Comparison of ENCODE assay signal across 1 cellular context in the genomic region with DNA sequence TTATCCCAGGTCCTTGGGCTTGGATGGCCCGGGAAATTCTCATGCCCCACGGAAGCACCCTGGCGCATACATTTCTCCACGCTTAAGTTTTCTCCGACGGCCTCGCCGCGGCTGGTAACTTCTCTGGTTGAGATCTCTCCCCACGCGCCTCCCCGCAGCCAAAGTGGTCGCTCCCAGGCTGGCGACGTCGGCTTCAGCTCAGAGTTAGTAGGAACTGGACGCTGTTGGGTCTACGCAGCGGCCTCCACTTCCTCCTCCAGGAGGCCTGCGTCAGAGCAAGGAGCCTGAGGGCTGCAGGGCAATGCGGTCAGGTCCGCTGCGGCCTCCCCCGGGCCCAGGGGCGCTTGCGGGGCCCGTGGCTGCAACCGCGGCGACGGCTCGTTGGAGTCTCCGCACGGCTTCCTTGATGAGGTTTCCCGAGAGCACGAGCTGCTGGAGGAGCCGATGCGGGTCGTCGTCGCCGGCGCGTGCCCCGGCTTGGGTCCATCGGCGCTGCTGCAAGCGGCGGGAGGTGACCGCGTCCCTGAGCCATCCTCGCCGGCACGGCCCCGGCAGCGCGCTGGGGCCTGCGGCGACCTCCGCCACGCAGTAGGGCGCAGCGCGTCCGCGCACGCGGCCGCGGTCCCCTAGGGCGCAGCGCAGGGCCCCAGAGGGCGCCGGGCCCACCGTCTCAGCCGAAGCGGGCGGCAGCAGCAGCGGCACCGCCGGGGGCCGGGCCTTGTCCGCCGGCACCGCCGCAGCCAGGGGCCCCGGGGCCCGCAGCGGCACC.
TF ChIP-seq lines count a peak whose summit lies in the region.

No MANE protein-coding gene starts in this region.

TF ChIP-seq in GM12878, 131 proteins besides CTCF, POLR2A, EP300 and RAD21 (continues in another document):
- TF ChIP-seq, protein P1, sequence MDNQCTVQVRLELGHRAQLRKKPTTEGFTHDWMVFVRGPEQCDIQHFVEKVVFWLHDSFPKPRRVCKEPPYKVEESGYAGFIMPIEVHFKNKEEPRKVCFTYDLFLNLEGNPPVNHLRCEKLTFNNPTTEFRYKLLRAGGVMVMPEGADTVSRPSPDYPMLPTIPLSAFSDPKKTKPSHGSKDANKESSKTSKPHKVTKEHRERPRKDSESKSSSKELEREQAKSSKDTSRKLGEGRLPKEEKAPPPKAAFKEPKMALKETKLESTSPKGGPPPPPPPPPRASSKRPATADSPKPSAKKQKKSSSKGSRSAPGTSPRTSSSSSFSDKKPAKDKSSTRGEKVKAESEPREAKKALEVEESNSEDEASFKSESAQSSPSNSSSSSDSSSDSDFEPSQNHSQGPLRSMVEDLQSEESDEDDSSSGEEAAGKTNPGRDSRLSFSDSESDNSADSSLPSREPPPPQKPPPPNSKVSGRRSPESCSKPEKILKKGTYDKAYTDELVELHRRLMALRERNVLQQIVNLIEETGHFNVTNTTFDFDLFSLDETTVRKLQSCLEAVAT (IDR thresholded peaks at IDR 0.05), result no peak
- no peak for TF ChIP-seq KAT2A (conservative IDR thresholded peaks at IDR 0.05; ENCODE audit: control insufficient read depth, low read depth, low read length)
- TF ChIP-seq EED (IDR thresholded peaks at IDR 0.05; ENCODE audit: low read depth), result 0 out of 2 replicates have a peak, but pooled peaks have one; percentile 21
- TF ChIP-seq NFXL1 (IDR thresholded peaks at IDR 0.05; ENCODE audit: borderline replicate concordance), result no peak
- no peak for TF ChIP-seq SMAD5 (IDR thresholded peaks at IDR 0.05; ENCODE audit: low read depth)
- TF ChIP-seq GABPA (IDR thresholded peaks at IDR 0.05; ENCODE audit: low read depth), result no peak
- no peak for TF ChIP-seq CBX5 (IDR thresholded peaks at IDR 0.05; ENCODE audit: low read depth)
- TF ChIP-seq E4F1 (IDR thresholded peaks at IDR 0.05; ENCODE audit: borderline replicate concordance, partially characterized antibody), result no peak
- TF ChIP-seq RCOR1 (conservative IDR thresholded peaks at IDR 0.05; ENCODE audit: low read depth, low read length), result no peak
- TF ChIP-seq BRCA1 (IDR thresholded peaks at IDR 0.05; ENCODE audit: low read depth, low read length), result no peak
- TF ChIP-seq SPI1 (IDR thresholded peaks at IDR 0.05; ENCODE audit: borderline replicate concordance, insufficient read depth, low read depth, low read length), result peak; percentile 40; the same call in 1 of the 2 replicates
- TF ChIP-seq ATF7 (IDR thresholded peaks at IDR 0.05; ENCODE audit: low read depth), result peak; percentile 59; the same call in 1 of the 2 replicates
- TF ChIP-seq TARDBP (IDR thresholded peaks at IDR 0.05; ENCODE audit: borderline replicate concordance), result no peak
- no peak for TF ChIP-seq MYC (IDR thresholded peaks at IDR 0.05; ENCODE audit: insufficient read depth, insufficient read length, insufficient replicate concordance, low read length, severe bottlenecking)
- TF ChIP-seq TCF7 (IDR thresholded peaks at IDR 0.05; ENCODE audit: borderline replicate concordance), result no peak
- no peak for TF ChIP-seq SMARCA5 (IDR thresholded peaks at IDR 0.05)
- TF ChIP-seq CEBPZ (IDR thresholded peaks at IDR 0.05; ENCODE audit: low read depth, low read length), result no peak
- TF ChIP-seq FOXK2 (IDR thresholded peaks at IDR 0.05), result peak; percentile 56; the same call in 1 of the 2 replicates
- TF ChIP-seq CHD2 (IDR thresholded peaks at IDR 0.05; ENCODE audit: borderline replicate concordance, low read depth, low read length), result no peak
- TF ChIP-seq RUNX3 (IDR thresholded peaks at IDR 0.05; ENCODE audit: low read length), result peak; percentile 34; the same call in 1 of the 2 replicates
- no peak for TF ChIP-seq STAT3 (IDR thresholded peaks at IDR 0.05; ENCODE audit: low read depth, low read length)
- 0 out of 2 replicates have a peak, but pooled peaks have one; percentile 17 for TF ChIP-seq NR2F1 (conservative IDR thresholded peaks at IDR 0.05)
- peak in 1 of 2 experiments; percentile 20; a peak in 2 of 4 replicates for TF ChIP-seq IKZF2 (IDR thresholded peaks at IDR 0.05)
- TF ChIP-seq SIX5 (IDR thresholded peaks at IDR 0.05; ENCODE audit: low read depth, low read length, severe bottlenecking), result no peak
- no peak for TF ChIP-seq ZNF217 (IDR thresholded peaks at IDR 0.05)
- TF ChIP-seq YY1 (IDR thresholded peaks at IDR 0.05; ENCODE audit: low read depth, low read length), result no peak
- no peak for TF ChIP-seq STAT1 (conservative IDR thresholded peaks at IDR 0.05)
- no peak for TF ChIP-seq JUND (IDR thresholded peaks at IDR 0.05; ENCODE audit: low read depth, low read length)
- TF ChIP-seq EGR1 (IDR thresholded peaks at IDR 0.05; ENCODE audit: borderline replicate concordance in 1 of 2, low read depth in 2 of 2, low read length in 2 of 2), result no peak
- no peak for TF ChIP-seq NFYA (IDR thresholded peaks at IDR 0.05; ENCODE audit: borderline replicate concordance, low read depth, low read length)
- TF ChIP-seq IRF4 (IDR thresholded peaks at IDR 0.05; ENCODE audit: low read depth, low read length), result no peak
- no peak for TF ChIP-seq EZH2 (IDR thresholded peaks at IDR 0.05; ENCODE audit: borderline replicate concordance, control insufficient read depth, low read depth, low read length)
- TF ChIP-seq HDGF (IDR thresholded peaks at IDR 0.05), result no peak
- TF ChIP-seq BMI1 (IDR thresholded peaks at IDR 0.05; ENCODE audit: borderline replicate concordance), result no peak
- TF ChIP-seq RAD51 (IDR thresholded peaks at IDR 0.05), result no peak
- TF ChIP-seq, protein P2, sequence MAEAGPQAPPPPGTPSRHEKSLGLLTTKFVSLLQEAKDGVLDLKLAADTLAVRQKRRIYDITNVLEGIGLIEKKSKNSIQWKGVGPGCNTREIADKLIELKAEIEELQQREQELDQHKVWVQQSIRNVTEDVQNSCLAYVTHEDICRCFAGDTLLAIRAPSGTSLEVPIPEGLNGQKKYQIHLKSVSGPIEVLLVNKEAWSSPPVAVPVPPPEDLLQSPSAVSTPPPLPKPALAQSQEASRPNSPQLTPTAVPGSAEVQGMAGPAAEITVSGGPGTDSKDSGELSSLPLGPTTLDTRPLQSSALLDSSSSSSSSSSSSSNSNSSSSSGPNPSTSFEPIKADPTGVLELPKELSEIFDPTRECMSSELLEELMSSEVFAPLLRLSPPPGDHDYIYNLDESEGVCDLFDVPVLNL (IDR thresholded peaks at IDR 0.05; ENCODE audit: low read depth, low read length), result no peak
- TF ChIP-seq BCLAF1 (IDR thresholded peaks at IDR 0.05), result no peak
- no peak for TF ChIP-seq ZZZ3 (IDR thresholded peaks at IDR 0.05; ENCODE audit: control insufficient read depth, insufficient read length, low read depth)
- no peak for TF ChIP-seq CBX3 (IDR thresholded peaks at IDR 0.05; ENCODE audit: borderline replicate concordance, low read depth)
- TF ChIP-seq ZNF207 (IDR thresholded peaks at IDR 0.05; ENCODE audit: borderline replicate concordance), result no peak
- TF ChIP-seq RBBP5 (conservative IDR thresholded peaks at IDR 0.05), result no peak
- no peak for TF ChIP-seq WRNIP1 (IDR thresholded peaks at IDR 0.05; ENCODE audit: borderline replicate concordance, low read depth, low read length)
- TF ChIP-seq MXI1 (IDR thresholded peaks at IDR 0.05; ENCODE audit: low read depth, low read length), result no peak
- TF ChIP-seq SUPT20H (IDR thresholded peaks at IDR 0.05; ENCODE audit: borderline replicate concordance, control insufficient read depth, low read depth, low read length), result no peak
- no peak for TF ChIP-seq PAX8 (IDR thresholded peaks at IDR 0.05)
- TF ChIP-seq NFIC (IDR thresholded peaks at IDR 0.05; ENCODE audit: low read depth, low read length), result no peak
- TF ChIP-seq KDM1A (IDR thresholded peaks at IDR 0.05; ENCODE audit: borderline replicate concordance), result no peak
- no peak for TF ChIP-seq HDAC2 (IDR thresholded peaks at IDR 0.05)
- TF ChIP-seq, protein P3, sequence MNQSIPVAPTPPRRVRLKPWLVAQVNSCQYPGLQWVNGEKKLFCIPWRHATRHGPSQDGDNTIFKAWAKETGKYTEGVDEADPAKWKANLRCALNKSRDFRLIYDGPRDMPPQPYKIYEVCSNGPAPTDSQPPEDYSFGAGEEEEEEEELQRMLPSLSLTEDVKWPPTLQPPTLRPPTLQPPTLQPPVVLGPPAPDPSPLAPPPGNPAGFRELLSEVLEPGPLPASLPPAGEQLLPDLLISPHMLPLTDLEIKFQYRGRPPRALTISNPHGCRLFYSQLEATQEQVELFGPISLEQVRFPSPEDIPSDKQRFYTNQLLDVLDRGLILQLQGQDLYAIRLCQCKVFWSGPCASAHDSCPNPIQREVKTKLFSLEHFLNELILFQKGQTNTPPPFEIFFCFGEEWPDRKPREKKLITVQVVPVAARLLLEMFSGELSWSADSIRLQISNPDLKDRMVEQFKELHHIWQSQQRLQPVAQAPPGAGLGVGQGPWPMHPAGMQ (IDR thresholded peaks at IDR 0.05; ENCODE audit: borderline replicate concordance), result no peak
- no peak for TF ChIP-seq HSF1 (IDR thresholded peaks at IDR 0.05; ENCODE audit: low read depth, low read length)
- no peak for TF ChIP-seq HDAC6 (IDR thresholded peaks at IDR 0.05; ENCODE audit: unreplicated experiment)
- 0 out of 2 replicates have a peak, but pooled peaks have one; percentile 54 for TF ChIP-seq ASH2L (IDR thresholded peaks at IDR 0.05; ENCODE audit: borderline replicate concordance, low read depth)
- TF ChIP-seq, protein P4, sequence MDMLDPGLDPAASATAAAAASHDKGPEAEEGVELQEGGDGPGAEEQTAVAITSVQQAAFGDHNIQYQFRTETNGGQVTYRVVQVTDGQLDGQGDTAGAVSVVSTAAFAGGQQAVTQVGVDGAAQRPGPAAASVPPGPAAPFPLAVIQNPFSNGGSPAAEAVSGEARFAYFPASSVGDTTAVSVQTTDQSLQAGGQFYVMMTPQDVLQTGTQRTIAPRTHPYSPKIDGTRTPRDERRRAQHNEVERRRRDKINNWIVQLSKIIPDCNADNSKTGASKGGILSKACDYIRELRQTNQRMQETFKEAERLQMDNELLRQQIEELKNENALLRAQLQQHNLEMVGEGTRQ (IDR thresholded peaks at IDR 0.05; ENCODE audit: borderline replicate concordance, low read depth, low read length), result no peak
